1 cellular context compared by ENCODE assay signal in genomic region chr4:40419231-40419912, GRCh38.
TF ChIP-seq lines count a peak whose summit lies in the region.

No MANE protein-coding gene starts in this region.

TF ChIP-seq in HepG2, 621 proteins besides CTCF, POLR2A, EP300 and RAD21 (continued from another document and continues in another):
- no peak for TF ChIP-seq AKNA (CRISPR knock-in tag; IDR thresholded peaks at IDR 0.05; ENCODE audit: borderline replicate concordance)
- no peak for TF ChIP-seq HOXA3 (CRISPR knock-in tag; IDR thresholded peaks at IDR 0.05)
- TF ChIP-seq, protein P1, sequence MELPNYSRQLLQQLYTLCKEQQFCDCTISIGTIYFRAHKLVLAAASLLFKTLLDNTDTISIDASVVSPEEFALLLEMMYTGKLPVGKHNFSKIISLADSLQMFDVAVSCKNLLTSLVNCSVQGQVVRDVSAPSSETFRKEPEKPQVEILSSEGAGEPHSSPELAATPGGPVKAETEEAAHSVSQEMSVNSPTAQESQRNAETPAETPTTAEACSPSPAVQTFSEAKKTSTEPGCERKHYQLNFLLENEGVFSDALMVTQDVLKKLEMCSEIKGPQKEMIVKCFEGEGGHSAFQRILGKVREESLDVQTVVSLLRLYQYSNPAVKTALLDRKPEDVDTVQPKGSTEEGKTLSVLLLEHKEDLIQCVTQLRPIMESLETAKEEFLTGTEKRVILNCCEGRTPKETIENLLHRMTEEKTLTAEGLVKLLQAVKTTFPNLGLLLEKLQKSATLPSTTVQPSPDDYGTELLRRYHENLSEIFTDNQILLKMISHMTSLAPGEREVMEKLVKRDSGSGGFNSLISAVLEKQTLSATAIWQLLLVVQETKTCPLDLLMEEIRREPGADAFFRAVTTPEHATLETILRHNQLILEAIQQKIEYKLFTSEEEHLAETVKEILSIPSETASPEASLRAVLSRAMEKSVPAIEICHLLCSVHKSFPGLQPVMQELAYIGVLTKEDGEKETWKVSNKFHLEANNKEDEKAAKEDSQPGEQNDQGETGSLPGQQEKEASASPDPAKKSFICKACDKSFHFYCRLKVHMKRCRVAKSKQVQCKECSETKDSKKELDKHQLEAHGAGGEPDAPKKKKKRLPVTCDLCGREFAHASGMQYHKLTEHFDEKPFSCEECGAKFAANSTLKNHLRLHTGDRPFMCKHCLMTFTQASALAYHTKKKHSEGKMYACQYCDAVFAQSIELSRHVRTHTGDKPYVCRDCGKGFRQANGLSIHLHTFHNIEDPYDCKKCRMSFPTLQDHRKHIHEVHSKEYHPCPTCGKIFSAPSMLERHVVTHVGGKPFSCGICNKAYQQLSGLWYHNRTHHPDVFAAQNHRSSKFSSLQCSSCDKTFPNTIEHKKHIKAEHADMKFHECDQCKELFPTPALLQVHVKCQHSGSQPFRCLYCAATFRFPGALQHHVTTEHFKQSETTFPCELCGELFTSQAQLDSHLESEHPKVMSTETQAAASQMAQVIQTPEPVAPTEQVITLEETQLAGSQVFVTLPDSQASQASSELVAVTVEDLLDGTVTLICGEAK (IDR thresholded peaks at IDR 0.05), result no peak
- TF ChIP-seq, protein P1 (CRISPR knock-in tag; IDR thresholded peaks at IDR 0.05), result no peak
- no peak for TF ChIP-seq GATAD1 (CRISPR knock-in tag; IDR thresholded peaks at IDR 0.05)
- TF ChIP-seq ZSCAN9 (CRISPR knock-in tag; IDR thresholded peaks at IDR 0.05; ENCODE audit: borderline replicate concordance), result no peak
- TF ChIP-seq KDM2A (CRISPR knock-in tag; IDR thresholded peaks at IDR 0.05; ENCODE audit: borderline replicate concordance, low read depth), result 0 out of 2 replicates have a peak, but pooled peaks have one; percentile 30
- no peak for TF ChIP-seq ZNF614 (CRISPR knock-in tag; IDR thresholded peaks at IDR 0.05; ENCODE audit: borderline replicate concordance)
- TF ChIP-seq RARG (CRISPR knock-in tag; IDR thresholded peaks at IDR 0.05; ENCODE audit: low read depth), result no peak
- no peak for TF ChIP-seq FOXJ3 (CRISPR knock-in tag; IDR thresholded peaks at IDR 0.05; ENCODE audit: borderline replicate concordance)
- TF ChIP-seq RARA (CRISPR knock-in tag; IDR thresholded peaks at IDR 0.05), result peak; percentile 59
- no peak for TF ChIP-seq FOXA3 (CRISPR knock-in tag; IDR thresholded peaks at IDR 0.05)
- no peak for TF ChIP-seq ATM (IDR thresholded peaks at IDR 0.05; ENCODE audit: borderline replicate concordance)
- no peak for TF ChIP-seq SUZ12 (IDR thresholded peaks at IDR 0.05; ENCODE audit: low read depth, low read length)
- TF ChIP-seq RFX3 (CRISPR knock-in tag; IDR thresholded peaks at IDR 0.05), result no peak
- TF ChIP-seq MATR3 (CRISPR knock-in tag; IDR thresholded peaks at IDR 0.05), result no peak
- TF ChIP-seq, protein P2, sequence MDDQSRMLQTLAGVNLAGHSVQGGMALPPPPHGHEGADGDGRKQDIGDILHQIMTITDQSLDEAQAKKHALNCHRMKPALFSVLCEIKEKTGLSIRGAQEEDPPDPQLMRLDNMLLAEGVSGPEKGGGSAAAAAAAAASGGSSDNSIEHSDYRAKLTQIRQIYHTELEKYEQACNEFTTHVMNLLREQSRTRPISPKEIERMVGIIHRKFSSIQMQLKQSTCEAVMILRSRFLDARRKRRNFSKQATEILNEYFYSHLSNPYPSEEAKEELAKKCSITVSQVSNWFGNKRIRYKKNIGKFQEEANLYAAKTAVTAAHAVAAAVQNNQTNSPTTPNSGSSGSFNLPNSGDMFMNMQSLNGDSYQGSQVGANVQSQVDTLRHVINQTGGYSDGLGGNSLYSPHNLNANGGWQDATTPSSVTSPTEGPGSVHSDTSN (CRISPR knock-in tag; IDR thresholded peaks at IDR 0.05; ENCODE audit: borderline replicate concordance), result no peak
- no peak for TF ChIP-seq MXD1 (CRISPR knock-in tag; IDR thresholded peaks at IDR 0.05)
- peak; percentile 8; the same call in 1 of the 2 replicates for TF ChIP-seq CEBPB (IDR thresholded peaks at IDR 0.05; ENCODE audit: borderline replicate concordance, low read depth, low read length)
- no peak for TF ChIP-seq BORCS8-MEF2B (CRISPR knock-in tag; IDR thresholded peaks at IDR 0.05)
- TF ChIP-seq GATAD2A (CRISPR knock-in tag; IDR thresholded peaks at IDR 0.05), result peak; percentile 58
- TF ChIP-seq ETS1 (CRISPR knock-in tag; IDR thresholded peaks at IDR 0.05), result no peak
- TF ChIP-seq NONO (IDR thresholded peaks at IDR 0.05), result no peak
- TF ChIP-seq NONO (CRISPR knock-in tag; conservative IDR thresholded peaks at IDR 0.05), result no peak
- no peak for TF ChIP-seq NR1H2 (CRISPR knock-in tag; IDR thresholded peaks at IDR 0.05; ENCODE audit: borderline replicate concordance, low read depth)
- no peak for TF ChIP-seq LCORL (IDR thresholded peaks at IDR 0.05)
- no peak for TF ChIP-seq LCORL (CRISPR knock-in tag; IDR thresholded peaks at IDR 0.05)
- TF ChIP-seq RBFOX2 (IDR thresholded peaks at IDR 0.05; ENCODE audit: low read depth, low read length), result no peak
- no peak for TF ChIP-seq TRAFD1 (CRISPR knock-in tag; IDR thresholded peaks at IDR 0.05; ENCODE audit: borderline replicate concordance)
- no peak for TF ChIP-seq ZNF749 (CRISPR knock-in tag; IDR thresholded peaks at IDR 0.05; ENCODE audit: borderline replicate concordance)
- TF ChIP-seq ZNF569 (CRISPR knock-in tag; IDR thresholded peaks at IDR 0.05; ENCODE audit: borderline replicate concordance), result no peak
- TF ChIP-seq PAX8 (CRISPR knock-in tag; IDR thresholded peaks at IDR 0.05; ENCODE audit: borderline replicate concordance), result no peak
- TF ChIP-seq U2AF1 (optimal IDR thresholded peaks at IDR 0.05; ENCODE audit: low read depth, low read length), result no peak
- TF ChIP-seq ZBTB33 (CRISPR knock-in tag; IDR thresholded peaks at IDR 0.05), result no peak
- no peak; the same call in 1 of the 2 replicates for TF ChIP-seq YEATS4 (CRISPR knock-in tag; IDR thresholded peaks at IDR 0.05; ENCODE audit: borderline replicate concordance)
- TF ChIP-seq ZNF788 (CRISPR knock-in tag; IDR thresholded peaks at IDR 0.05; ENCODE audit: borderline replicate concordance), result no peak
